ENCODE assay signal across 9 cellular contexts in genomic region chr5:112691758-112692157, GRCh38. TPM values are rescaled to one million over a fixed set of nuclear protein-coding genes. Genes with fewer than 3 reads are reported as not detected.
DNase-seq lines count a peak whose midpoint lies in the region; FAIRE-seq and TF ChIP-seq lines count a peak whose summit lies in the region.
"Had no signal": no experiment of that assay in that cellular context is flagged by ENCODE, and none has a peak within 500 bp of the region (broad histone marks: within the 10 kb centered on the region; RNA-seq: fewer than 3 reads in every experiment).

No MANE protein-coding gene starts in this region.

- H3K9me2 ChIP-seq in hepatocyte (replicated peaks; ENCODE audit: insufficient read depth), result no peaks in the 10 kb centered on the region

- no peak overlapping the region for H3K23ac ChIP-seq in H9 (ENCODE audit: insufficient read length, low read depth, low read length)

- H2BK120ac ChIP-seq in H9 (ENCODE audit: low read depth, low read length, poor library complexity, severe bottlenecking), result no peak overlapping the region

- H3K27me3 Mint-ChIP-seq in H9 (ENCODE audit: low read depth), result no peaks in the 10 kb centered on the region

- WGBS in H9 (ENCODE audit: extremely low coverage, insufficient read length, low lambda C conversion rate), result no CpG with 5 or more reads among the region's 3 CpGs
- 69% methylated on average over 3 of the region's 3 CpGs for WGBS in hepatocyte (ENCODE audit: low lambda C conversion rate, missing lambda C conversion rate)

- H4K8ac ChIP-seq in H9 (replicated peaks; ENCODE audit: insufficient read length, low read depth, low read length), result no peak overlapping the region

- H2AK5ac ChIP-seq in H9 (ENCODE audit: insufficient read length, low read length), result no peak overlapping the region

- no peak overlapping the region for H4K5ac ChIP-seq in H9 (ENCODE audit: insufficient read length, low read depth, low read length)

- H3K4me3 ChIP-seq in hepatocyte (no peak overlapping the region), uterus (no peak overlapping the region)

- H2BK12ac ChIP-seq in H9 (ENCODE audit: insufficient read length, low read depth, low read length), result no peak overlapping the region

- H3K4me1 Mint-ChIP-seq in H9, result peaks cover 11 to 12% of the 10 kb centered on the region in 2 experiments

- no peak overlapping the region for H3K9ac ChIP-seq in H9 (ENCODE audit: extremely low read depth, insufficient read length, low read length)

- no peak overlapping the region for H3K4me3 Mint-ChIP-seq in H9
- H3K4me3 Mint-ChIP-seq: activated naive CD8-positive, alpha-beta T cell had no signal

- H3K79me1 ChIP-seq in H9 (ENCODE audit: insufficient read depth, low read depth, low read length, poor library complexity, severe bottlenecking), result no peaks in the 10 kb centered on the region

- no peak overlapping the region for H2BK20ac ChIP-seq in H9 (ENCODE audit: low read depth, low read length, poor library complexity, severe bottlenecking)

- H3K18ac ChIP-seq in H9 (ENCODE audit: insufficient read length, low read depth, low read length), result no peak overlapping the region

- TF ChIP-seq CTCF in D721Med (IDR thresholded peaks at IDR 0.05; ENCODE audit: insufficient read depth, missing control alignments), result peak; percentile 90
- TF ChIP-seq CTCF in H9 (conservative IDR thresholded peaks at IDR 0.05), result peak; percentile 55; the same call in 2 of the 3 replicates
- peak; percentile 15 for TF ChIP-seq CTCF in hepatocyte (IDR thresholded peaks at IDR 0.05; ENCODE audit: poor library complexity)
- TF ChIP-seq CTCF in uterus (IDR thresholded peaks at IDR 0.05), result no peak

- no peak overlapping the region for H4K91ac ChIP-seq in H9 (ENCODE audit: insufficient read length, low read depth, low read length)

- H3K9me3 ChIP-seq in H9 (ENCODE audit: control insufficient read depth, low read depth, low read length) (no peaks in the 10 kb centered on the region), hepatocyte (ENCODE audit: low read depth) (no peaks in the 10 kb centered on the region), uterus (no peaks in the 10 kb centered on the region)

- no peak overlapping the region for H3T11ph ChIP-seq in H9 (ENCODE audit: low read length)

- H3K27me3 ChIP-seq in H9 (ENCODE audit: insufficient read depth, low read length) (no peaks in the 10 kb centered on the region), hepatocyte (no peaks in the 10 kb centered on the region), uterus (no peaks in the 10 kb centered on the region)

- no peak for FAIRE-seq in D721Med (lab: Jason Lieb, UNC)

- H3K36me3 ChIP-seq in hepatocyte (replicated peaks; ENCODE audit: insufficient read depth, low read depth), result no peaks in the 10 kb centered on the region
- H3K36me3 ChIP-seq in uterus, result no peaks in the 10 kb centered on the region

- no peak overlapping the region for H3K56ac ChIP-seq in H9 (ENCODE audit: insufficient read length, low read depth, low read length)

- H2BK5ac ChIP-seq in H9 (ENCODE audit: insufficient read length, low read length), result no peak overlapping the region

- H3K9me3 Mint-ChIP-seq in H9, result no peaks in the 10 kb centered on the region; a peak in 3 of 5 replicates

- intact Hi-C loops in uterus (cut with DNase I; ENCODE audit: low total_unique reads), result no loop called here

- H4K20me1 ChIP-seq in H9 (ENCODE audit: control insufficient read depth, insufficient read depth, insufficient read length) (no peaks in the 10 kb centered on the region), hepatocyte (ENCODE audit: insufficient read depth, poor library complexity, severe bottlenecking) (no peaks in the 10 kb centered on the region)

- no peaks in the 10 kb centered on the region for H3K23me2 ChIP-seq in H9 (ENCODE audit: insufficient read length, low read depth, low read length, poor library complexity, severe bottlenecking)

- peaks cover 0 to 5% (median 2%) of the 10 kb centered on the region in 3 experiments; a peak in 2 of 7 replicates for H3K36me3 Mint-ChIP-seq in H9 (ENCODE audit: insufficient read depth in 1 of 3, low read depth in 3 of 3)
- H3K36me3 Mint-ChIP-seq: activated naive CD8-positive, alpha-beta T cell had no signal

- TF ChIP-seq POLR2A in uterus (IDR thresholded peaks at IDR 0.05), result no peak

- H3K79me2 ChIP-seq in H9 (ENCODE audit: insufficient read depth, low read length) (no peaks in the 10 kb centered on the region), hepatocyte (no peaks in the 10 kb centered on the region)

- no peak for DNase-seq in D721Med (ENCODE audit: insufficient read length, low spot score)
- DNase-seq in H9, result peak; percentile 50
- peak; percentile 46 for DNase-seq in SK-N-DZ (ENCODE audit: low spot score)
- no peak for DNase-seq in hepatocyte (ENCODE audit: low spot score)
- DNase-seq in uterus, result no peak
- DNase-seq in DMS79 (lab: John Stamatoyannopoulos, UW), result no peak
- DNase-seq in activated effector memory CD4-positive, alpha-beta T cell treated with anti-CD3 and anti-CD28 coated beads, Interleukin-2, amount 50 U/mL, for 16 hours, result no peak
- no peak for DNase-seq in NCI-H2196 (lab: John Stamatoyannopoulos, UW; ENCODE audit: unreplicated experiment)

- H2BK15ac ChIP-seq in H9 (ENCODE audit: low read depth, low read length), result no peak overlapping the region

- H2AFZ ChIP-seq in H9 (ENCODE audit: low read length) (no peak overlapping the region), hepatocyte (no peak overlapping the region)

- H3K27ac Mint-ChIP-seq in H9, result no peak overlapping the region
- H3K27ac Mint-ChIP-seq: activated naive CD8-positive, alpha-beta T cell had no signal

- H3K27ac ChIP-seq in H9 (ENCODE audit: insufficient read length, low read depth, low read length) (no peak overlapping the region), hepatocyte (no peak overlapping the region), uterus (no peak overlapping the region)

- H3K4me1 ChIP-seq in H9 (ENCODE audit: insufficient read depth, low read length) (no peaks in the 10 kb centered on the region), hepatocyte (ENCODE audit: insufficient read depth) (no peaks in the 10 kb centered on the region), uterus (no peaks in the 10 kb centered on the region)

- H3K14ac ChIP-seq in H9 (ENCODE audit: insufficient read depth, low read length), result no peak overlapping the region

- H3K4ac ChIP-seq in H9 (ENCODE audit: low read depth, low read length), result no peak overlapping the region

- H3K4me2 ChIP-seq in H9 (ENCODE audit: insufficient read depth, insufficient read length, low read length), result no peak overlapping the region
- H3K4me2 ChIP-seq in hepatocyte, result no peak overlapping the region

RNA-seq across cellular contexts. Expression of gene APC, which starts 45.9 kb away (rescaled TPM):
- total RNA-seq in H9 (2021) (28.1 and 29.3 TPM in 2 replicates), hepatocyte (48.8 and 57.0 TPM in 2 replicates), uterus (100 to 1,000 TPM in 2 of 4 donors, 10 to 100 TPM in 2; 45.4 to 132 (median 91.7) TPM)
- 12.7 and 21.0 TPM in 2 replicates for polyA plus RNA-seq in SK-N-DZ (2014; cell fraction: cytosol; rRNA removed)
- polyA plus RNA-seq in SK-N-DZ (2014; cell fraction: nucleus; rRNA removed), result 8.9 and 17.0 TPM in 2 replicates
- polyA plus RNA-seq in hepatocyte, result 9.1 and 9.3 TPM in 2 replicates

Comparison
In these comparisons a context has a peak if more than half of its experiments do, and no peak if none do; other contexts are left out.
1. DNase-seq: peak in H9 (single experiment) and SK-N-DZ (single experiment); none in D721Med (single experiment), hepatocyte (single experiment), uterus (0 of 2), DMS79 (single experiment), activated effector memory CD4-positive, alpha-beta T cell treated with anti-CD3 and anti-CD28 coated beads, Interleukin-2, amount 50 U/mL, for 16 hours (single experiment) and NCI-H2196 (single experiment).
2. CTCF ChIP-seq: peak in D721Med (single experiment), H9 (single experiment) and hepatocyte (single experiment); none in uterus (0 of 4).